ENCODE assay signal across 7 cellular contexts in the genomic region with DNA sequence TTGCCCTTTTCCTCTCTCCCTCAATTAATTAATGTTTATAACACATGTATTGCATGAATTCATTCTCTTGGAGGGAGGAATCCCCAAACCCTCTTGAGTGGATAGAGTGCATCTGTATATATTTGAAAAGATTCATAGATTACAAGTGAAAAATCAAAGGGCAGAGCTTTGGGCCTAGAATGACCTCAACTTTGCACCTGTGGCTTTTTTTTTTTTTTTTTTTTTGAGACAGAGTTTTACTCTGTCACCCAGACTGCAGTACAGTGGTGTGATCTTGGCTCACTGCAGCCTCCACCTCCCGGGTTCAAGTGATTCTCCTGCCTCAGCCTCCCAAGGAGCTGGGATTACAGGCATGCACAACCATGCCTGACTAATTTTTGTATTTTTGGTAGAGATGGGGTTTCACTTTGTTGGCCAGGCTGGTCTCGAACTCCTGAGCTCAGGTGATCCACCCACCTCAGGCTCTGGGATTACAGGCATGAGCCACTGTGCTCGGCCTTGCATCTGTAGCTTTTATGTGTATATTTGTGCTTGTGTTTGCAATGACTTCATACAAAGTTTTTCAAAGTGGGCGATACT.
DNase-seq lines count a peak whose midpoint lies in the region; ATAC-seq, FAIRE-seq and TF ChIP-seq lines count a peak whose summit lies in the region.
"Not testable (repeated sequence)": the region's sequence is repeated elsewhere in the genome, so short reads cannot be mapped to it uniquely, and the experiment has no call there.

No MANE protein-coding gene starts in this region.

- H3K36me3 ChIP-seq in BLaER1 (peaks cover 26% of the 10 kb centered on the region; the same call in 1 of the 2 replicates), upper lobe of left lung (peaks cover 0 to 12% (median under 1%) of the 10 kb centered on the region in 4 donors)
- H3K36me3 ChIP-seq in body of pancreas (replicated peaks in 1 of 2; ENCODE audit: insufficient read depth in 1 of 2, low read depth in 2 of 2); cardiac muscle cell; HepG2 (replicated peaks in 1 of 2; ENCODE audit: control insufficient read depth in 1 of 2, insufficient read depth in 2 of 2, low read length in 2 of 2): not testable (repeated sequence)

- FAIRE-seq in HepG2 (lab: Jason Lieb, UNC): not testable (repeated sequence)

- not testable (repeated sequence) for H2AFZ ChIP-seq in HepG2 (ENCODE audit: low read length)

- H3K27ac Mint-ChIP-seq in stimulated activated naive B cell treated with anti-CD40 and anti-IgM and Interleukin-4, amounts not matched to agents 10 μg/mL and 1 μg/mL and 100 μg/mL, for 72 hours: peak overlapping the region; percentile 37

- H4K20me1 ChIP-seq in BLaER1; HepG2 (ENCODE audit: insufficient read depth, low read length): not testable (repeated sequence)

- not testable (repeated sequence) for H3K27me3 ChIP-seq in BLaER1; body of pancreas; cardiac muscle cell; HepG2 (ENCODE audit: control insufficient read depth in 1 of 2, insufficient read depth in 2 of 2, low read length in 2 of 2); upper lobe of left lung

- H3K4me2 ChIP-seq in BLaER1: peak overlapping the region; percentile 37; the same call in 1 of the 2 replicates
- not testable (repeated sequence) for H3K4me2 ChIP-seq in HepG2 (ENCODE audit: low read depth, low read length)

- not testable (repeated sequence) for H3K9me3 ChIP-seq in BLaER1; body of pancreas; cardiac muscle cell (ENCODE audit: low read depth); HepG2 (ENCODE audit: low read length); upper lobe of left lung

- H3K4me3 Mint-ChIP-seq in stimulated activated naive B cell treated with anti-CD40 and anti-IgM and Interleukin-4, amounts not matched to agents 10 μg/mL and 1 μg/mL and 100 μg/mL, for 72 hours: not testable (repeated sequence)

- H3K4me3 ChIP-seq in BLaER1; body of pancreas; cardiac muscle cell; HepG2 (replicated peaks in 1 of 3; ENCODE audit: insufficient read depth in 1 of 3, low read depth in 2 of 3, low read length in 3 of 3); upper lobe of left lung: not testable (repeated sequence)

- ATAC-seq in body of pancreas; HepG2; sciatic nerve; upper lobe of left lung (ENCODE audit: low FRiP score in 2 of 2): not testable (repeated sequence)
- ATAC-seq in stimulated activated naive B cell treated with anti-CD40 and anti-IgM and Interleukin-4, amounts not matched to agents 10 μg/mL and 1 μg/mL and 100 μg/mL, for 72 hours (replicated peaks): peak in 1 of 2 donors; percentile 7

- DNase-seq in body of pancreas; cardiac muscle cell (ENCODE audit: low read depth in 1 of 2, low spot score in 1 of 2); HepG2 (ENCODE audit: low spot score); stimulated activated naive B cell treated with anti-CD40 and anti-IgM and Interleukin-4, amounts not matched to agents 10 μg/mL and 1 μg/mL and 100 μg/mL, for 72 hours; upper lobe of left lung: not testable (repeated sequence)
- peak; percentile 22 for DNase-seq in sciatic nerve (ENCODE audit: low spot score)

- CTCF ChIA-PET in HepG2 (lab: Yijun Ruan, JAX; ENCODE audit: low intra/inter-chr PET ratio, low total read pairs): not testable (repeated sequence)

- not testable (repeated sequence) for BruUV-seq in HepG2 (replicated peaks; lab: Mats Ljungman, UMichigan)

- H3K27me3 Mint-ChIP-seq in stimulated activated naive B cell treated with anti-CD40 and anti-IgM and Interleukin-4, amounts not matched to agents 10 μg/mL and 1 μg/mL and 100 μg/mL, for 72 hours: not testable (repeated sequence)

- WGBS in body of pancreas, 2 donors: 65 to 69% methylated on average over 4 of the region's 4 CpGs
- WGBS in HepG2 (ENCODE audit: low lambda C conversion rate): 96% methylated on average over 4 of the region's 4 CpGs
- WGBS in upper lobe of left lung, 2 donors: 94 to 98% methylated on average over 4 of the region's 4 CpGs

- not testable (repeated sequence) for H3K9ac ChIP-seq in BLaER1; HepG2 (ENCODE audit: insufficient read depth, low read depth, low read length)

- peaks cover 25 to 38% of the 10 kb centered on the region in 2 donors for H3K36me3 Mint-ChIP-seq in stimulated activated naive B cell treated with anti-CD40 and anti-IgM and Interleukin-4, amounts not matched to agents 10 μg/mL and 1 μg/mL and 100 μg/mL, for 72 hours

- POLR2A ChIA-PET in HepG2 (lab: Yijun Ruan, JAX): interaction anchor here (1.2 to 1.7 kb wide), 3 partner anchors 9 to 15 kb away, joined by 3 to 5 read pairs (median 3); no protein-coding TSS in a partner anchor

- intact Hi-C loops in body of pancreas (cut with DNase I); sciatic nerve (cut with DNase I): not testable (repeated sequence)
- intact Hi-C loops in HepG2 (cut with micrococcal nuclease; ENCODE audit: unreplicated experiment): loop anchor here (5.0 kb wide), 1 partner anchor 33 kb away; no protein-coding TSS in a partner anchor

- H3K4me1 ChIP-seq in BLaER1: peaks cover 40% of the 10 kb centered on the region
- H3K4me1 ChIP-seq in body of pancreas: peaks cover 96% of the 10 kb centered on the region
- not testable (repeated sequence) for H3K4me1 ChIP-seq in cardiac muscle cell (ENCODE audit: low read depth)
- H3K4me1 ChIP-seq in HepG2 (ENCODE audit: insufficient read depth, low read length): peaks cover 91% of the 10 kb centered on the region
- peaks cover 13 to 22% (median 16%) of the 10 kb centered on the region in 4 donors for H3K4me1 ChIP-seq in upper lobe of left lung

- TF ChIP-seq EP300 in HepG2 (IDR thresholded peaks at IDR 0.05; ENCODE audit: low read depth in 2 of 2, low read length in 2 of 2); HepG2 (CRISPR knock-in tag; IDR thresholded peaks at IDR 0.05; ENCODE audit: borderline replicate concordance); upper lobe of left lung (IDR thresholded peaks at IDR 0.05): not testable (repeated sequence)

- H3K4me1 Mint-ChIP-seq in stimulated activated naive B cell treated with anti-CD40 and anti-IgM and Interleukin-4, amounts not matched to agents 10 μg/mL and 1 μg/mL and 100 μg/mL, for 72 hours: peaks cover 15 to 25% of the 10 kb centered on the region in 2 donors

- not testable (repeated sequence) for H3K9me3 Mint-ChIP-seq in stimulated activated naive B cell treated with anti-CD40 and anti-IgM and Interleukin-4, amounts not matched to agents 10 μg/mL and 1 μg/mL and 100 μg/mL, for 72 hours

- TF ChIP-seq POLR2A in body of pancreas (IDR thresholded peaks at IDR 0.05); HepG2 (IDR thresholded peaks at IDR 0.05; ENCODE audit: insufficient read depth in 1 of 2, low read depth in 2 of 2, low read length in 2 of 2); upper lobe of left lung (IDR thresholded peaks at IDR 0.05): not testable (repeated sequence)

- TF ChIP-seq RAD21 in HepG2 (CRISPR knock-in tag; IDR thresholded peaks at IDR 0.05): not testable (repeated sequence)

- H3K27ac ChIP-seq in BLaER1: not testable (repeated sequence)
- peak overlapping the region; percentile 81 to 90 (median 86) for H3K27ac ChIP-seq in body of pancreas
- peak overlapping the region; percentile 73 for H3K27ac ChIP-seq in cardiac muscle cell
- peak overlapping the region; percentile 25 for H3K27ac ChIP-seq in HepG2 (ENCODE audit: extremely low read length, insufficient read depth, low read length)
- H3K27ac ChIP-seq in upper lobe of left lung: peak overlapping the region; percentile 55 to 85 (median 70)

- in situ Hi-C loops in HepG2 (cut with HindIII; ENCODE audit: extremely low pct_ligation_motif_present, low pct_unique_long_range_greater_than_20kb): not testable (repeated sequence)

- H3K79me2 ChIP-seq in HepG2 (ENCODE audit: insufficient read depth, low read length): not testable (repeated sequence)

- not testable (repeated sequence) for TF ChIP-seq CTCF in body of pancreas (IDR thresholded peaks at IDR 0.05); cardiac muscle cell (IDR thresholded peaks at IDR 0.05; ENCODE audit: low read depth, low read length); HepG2 (CRISPR knock-in tag; IDR thresholded peaks at IDR 0.05); upper lobe of left lung (IDR thresholded peaks at IDR 0.05)

TF ChIP-seq in HepG2, 621 proteins besides CTCF, POLR2A, EP300 and RAD21 (continues in another document):
- TF ChIP-seq PCBP1 (IDR thresholded peaks at IDR 0.05; ENCODE audit: borderline replicate concordance, low read depth, low read length): 0 out of 2 replicates have a peak, but pooled peaks have one; percentile 14
- TF ChIP-seq, protein P1, sequence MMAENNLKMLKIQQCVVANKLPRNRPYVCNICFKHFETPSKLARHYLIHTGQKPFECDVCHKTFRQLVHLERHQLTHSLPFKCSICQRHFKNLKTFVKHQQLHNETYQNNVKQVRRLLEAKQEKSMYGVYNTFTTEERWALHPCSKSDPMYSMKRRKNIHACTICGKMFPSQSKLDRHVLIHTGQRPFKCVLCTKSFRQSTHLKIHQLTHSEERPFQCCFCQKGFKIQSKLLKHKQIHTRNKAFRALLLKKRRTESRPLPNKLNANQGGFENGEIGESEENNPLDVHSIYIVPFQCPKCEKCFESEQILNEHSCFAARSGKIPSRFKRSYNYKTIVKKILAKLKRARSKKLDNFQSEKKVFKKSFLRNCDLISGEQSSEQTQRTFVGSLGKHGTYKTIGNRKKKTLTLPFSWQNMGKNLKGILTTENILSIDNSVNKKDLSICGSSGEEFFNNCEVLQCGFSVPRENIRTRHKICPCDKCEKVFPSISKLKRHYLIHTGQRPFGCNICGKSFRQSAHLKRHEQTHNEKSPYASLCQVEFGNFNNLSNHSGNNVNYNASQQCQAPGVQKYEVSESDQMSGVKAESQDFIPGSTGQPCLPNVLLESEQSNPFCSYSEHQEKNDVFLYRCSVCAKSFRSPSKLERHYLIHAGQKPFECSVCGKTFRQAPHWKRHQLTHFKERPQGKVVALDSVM (CRISPR knock-in tag; IDR thresholded peaks at IDR 0.05): peak; percentile 79
- TF ChIP-seq ZNF572 (CRISPR knock-in tag; IDR thresholded peaks at IDR 0.05): 0 out of 2 replicates have a peak, but pooled peaks have one; percentile 29
- peak; percentile 69; the same call in 1 of the 2 replicates for TF ChIP-seq ZMYM3 (CRISPR knock-in tag; IDR thresholded peaks at IDR 0.05)
- 0 out of 2 replicates have a peak, but pooled peaks have one; percentile 6 for TF ChIP-seq HNF4A (CRISPR knock-in tag; IDR thresholded peaks at IDR 0.05)
